Comparison of ENCODE assay signal across 13 cellular contexts in the genomic region with DNA sequence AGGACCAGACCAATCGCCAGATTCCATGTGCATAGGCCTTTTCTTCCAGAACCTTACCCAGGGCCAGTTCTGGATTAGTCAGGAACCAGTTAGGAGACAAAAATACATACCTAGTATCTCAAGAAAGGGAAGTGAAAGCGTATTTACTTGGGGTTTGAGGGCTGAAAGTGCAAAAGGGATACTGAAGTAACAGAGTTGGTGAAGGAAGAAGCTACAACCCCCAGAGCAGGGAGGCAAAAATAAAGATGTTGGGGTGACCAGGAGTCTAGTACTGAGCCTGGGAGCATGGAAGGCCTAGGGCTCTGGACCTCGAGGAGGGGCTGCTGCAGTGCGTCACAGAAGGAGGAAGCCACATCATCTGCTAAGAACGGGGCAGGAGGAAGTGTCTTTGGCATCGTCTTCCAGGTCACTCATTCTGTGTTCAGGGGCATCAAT. TPM values are rescaled to one million over a fixed set of nuclear protein-coding genes. Genes with fewer than 3 reads are reported as not detected.
DNase-seq lines count a peak whose midpoint lies in the region; ATAC-seq, FAIRE-seq and TF ChIP-seq lines count a peak whose summit lies in the region.
"Had no signal": no experiment of that assay in that cellular context is flagged by ENCODE, and none has a peak within 500 bp of the region (broad histone marks: within the 10 kb centered on the region; RNA-seq: fewer than 3 reads in every experiment).

No MANE protein-coding gene starts in this region.

- CTCF ChIA-PET in GM12878 (lab: Yijun Ruan, JAX), result interaction anchor here (0.6 to 1.2 kb wide), 3 partner anchors 16 to 35 kb away, joined by 3 to 4 read pairs (median 3); no protein-coding TSS in a partner anchor

- H3K9me3 ChIP-seq in GM12878 (replicated peaks; ENCODE audit: control insufficient read depth, insufficient read depth, low read length), result no peaks in the 10 kb centered on the region

- H3K4me3 ChIP-seq in GM12878, result 0 out of 2 replicates have a peak overlapping the region, but pooled peaks have one; percentile 11

- no peak for TF ChIP-seq RAD21 in GM12878 (IDR thresholded peaks at IDR 0.05; ENCODE audit: insufficient read depth, low read depth, low read length)

- H3K27me3 ChIP-seq in GM12878 (replicated peaks in 1 of 2; ENCODE audit: control insufficient read depth in 2 of 2, insufficient read depth in 2 of 2, low read length in 1 of 2), result no peaks in the 10 kb centered on the region

- H3K79me2 ChIP-seq in GM12878 (ENCODE audit: control insufficient read depth, insufficient read depth, low read length), result no peaks in the 10 kb centered on the region

- DNase-seq in ELR (ENCODE audit: low read depth) (peak; percentile 32), GM12878 (ENCODE audit: low read depth, low spot score) (peak; percentile 50), NCI-H2196 treated with DMSO at 0.1 percent for 48 hours (lab: John Stamatoyannopoulos, UW; ENCODE audit: unreplicated experiment) (no peak), retina (no peak)
- DNase-seq in stimulated activated CD4-positive, alpha-beta T cell treated with anti-CD3 and anti-CD28 coated beads, Interleukin-1b, Interleukin-23, amount 100 ng/mL, for 48 hours, result no peak
- DNase-seq: aorta, NCI-H2171 had no signal

- TF ChIP-seq CTCF in GM12878 (IDR thresholded peaks at IDR 0.05 in 2 of 3, conservative IDR thresholded peaks at IDR 0.05 in 1 of 3; ENCODE audit: control insufficient read depth in 2 of 3, extremely low read depth in 1 of 3, insufficient read depth in 1 of 3, low read depth in 3 of 3, low read length in 3 of 3), result no peak

- WGBS in GM12878 (ENCODE audit: insufficient coverage, insufficient replicate concordance, low lambda C conversion rate, missing lambda C conversion rate), result 3% methylated on average over 6 of the region's 6 CpGs

- in situ Hi-C loops in GM12878 (cut with MboI), result no loop called here

- H3K9ac ChIP-seq in GM12878 (ENCODE audit: control insufficient read depth, insufficient read depth, low read length), result peak overlapping the region; percentile 8; the same call in 1 of the 2 replicates

- peak overlapping the region; percentile 73 for H3K27ac ChIP-seq in GM12878 (ENCODE audit: control insufficient read depth, insufficient read depth)

- intact Hi-C loops in GM12878 (cut with micrococcal nuclease; ENCODE audit: unreplicated experiment), result no loop called here

- peak overlapping the region; percentile 78 for H3K4me2 ChIP-seq in GM12878 (ENCODE audit: control insufficient read depth, insufficient read depth)

- no TSS peak for BruUV-seq in GM12878 (replicated peaks; lab: Mats Ljungman, UMichigan)

- TF ChIP-seq EP300 in GM12878 (IDR thresholded peaks at IDR 0.05; ENCODE audit: borderline replicate concordance in 1 of 2, control insufficient read depth in 1 of 2, low read depth in 2 of 2, low read length in 2 of 2), result 0 out of 4 replicates have a peak, but pooled peaks of 1 of the 2 experiments have one; percentile 33

- H3K36me3 ChIP-seq in GM12878 (ENCODE audit: control insufficient read depth in 2 of 2, insufficient read depth in 2 of 2, low read length in 1 of 2), result no peaks in the 10 kb centered on the region

- RAD21 ChIA-PET in GM12878 (lab: Charles Lee; ENCODE audit: unreplicated experiment), result no interaction called here

- POLR2A ChIA-PET in GM12878 (lab: Charles Lee), result no interaction called here

- H2AFZ ChIP-seq in GM12878 (ENCODE audit: control insufficient read depth, low read depth, low read length), result peak overlapping the region; percentile 29; the same call in 1 of the 2 replicates

- SMC1A ChIA-PET in GM12878 (lab: Charles Lee; ENCODE audit: uncharacterized antibody, unreplicated experiment), result interaction anchor here (1.0 to 1.8 kb wide), 2 partner anchors 11 to 209 kb away, joined by 5 read pairs; no protein-coding TSS in a partner anchor

- peaks cover 21% of the 10 kb centered on the region for H3K4me1 ChIP-seq in GM12878 (ENCODE audit: control insufficient read depth, insufficient read depth, low read length)

- no peak for TF ChIP-seq POLR2A in GM12878 (IDR thresholded peaks at IDR 0.05; ENCODE audit: low read depth, low read length)

- FAIRE-seq in GM12878 (lab: Jason Lieb, UNC), result peak; percentile 73

- H4K20me1 ChIP-seq in GM12878 (ENCODE audit: control insufficient read depth, insufficient read depth), result no peaks in the 10 kb centered on the region

- ATAC-seq in GM19438 (IDR thresholded peaks at IDR 0.05; ENCODE audit: low read depth, unreplicated experiment) (peak; percentile 75), HG03571 (IDR thresholded peaks at IDR 0.05; ENCODE audit: unreplicated experiment) (peak; percentile 71), GM12878 (peak; percentile 94), GM21737 (IDR thresholded peaks at IDR 0.05; ENCODE audit: unreplicated experiment) (no peak)

RNA-seq across cellular contexts. Expression of a gene that starts 38.3 kb away (rescaled TPM):
- not detected in 2 replicates for total RNA-seq in GM12878 (2013; cell fraction: nucleolus; rRNA removed)
- total RNA-seq in GM12878 (2014; rRNA removed), result not detected in 2 replicates
- not detected in 2 replicates for total RNA-seq in GM12878 (2014; rRNA removed; fragmentation: Illumina TruSeq; extraction: Trizol)
- not detected in 2 replicates for total RNA-seq in GM12878 (2021)
- not detected for polyA plus RNA-seq in GM12878 (2011; ENCODE audit: low read depth)
- polyA plus RNA-seq in GM12878 (2011; rRNA removed), result 0.07 TPM in 1 of 2 replicates, not detected in the other
- polyA plus RNA-seq in GM12878 (2011; cell fraction: cytosol; rRNA removed), result 0.03 and 0.05 TPM in 2 replicates
- 0.07 TPM in 1 of 2 replicates, not detected in the other for polyA plus RNA-seq in GM12878 (2011; cell fraction: nucleus; rRNA removed)
- 0.08 TPM in 1 of 2 replicates, not detected in the other for polyA plus RNA-seq in GM12878 (2012)
- polyA plus RNA-seq in GM12878 (2014; fragmentation: Illumina TruSeq; extraction: Trizol), result 0.01 TPM in 1 of 2 replicates, not detected in the other
- not detected for polyA plus RNA-seq in GM12878 (2014; fragmentation: Nextera tagmentation; extraction: Ambion mirVana)
- not detected in 2 replicates for polyA plus RNA-seq in GM12878 (2014; rRNA removed)
- not detected for polyA plus RNA-seq in GM12878 (2016; fragmentation: Nextera tagmentation; extraction: Ambion mirVana)
- polyA minus RNA-seq in GM12878 (2011; rRNA and poly(A)+ RNA removed), result 0.15 TPM in 1 of 2 replicates, not detected in the other
- not detected in 2 replicates for polyA minus RNA-seq in GM12878 (2011; cell fraction: cytosol; rRNA and poly(A)+ RNA removed)
- polyA minus RNA-seq in GM12878 (2011; cell fraction: nucleus; rRNA and poly(A)+ RNA removed), result not detected in 2 replicates
- total RNA-seq: kidney epithelial cell had no signal
- polyA plus RNA-seq: aorta, esophagus had no signal

RNA-seq across cellular contexts. Expression of a gene that starts 38.9 kb away (rescaled TPM):
- total RNA-seq in GM12878 (2013; cell fraction: nucleolus; rRNA removed), result not detected in 2 replicates
- total RNA-seq in GM12878 (2014; rRNA removed), result not detected in 2 replicates
- total RNA-seq in GM12878 (2014; rRNA removed; fragmentation: Illumina TruSeq; extraction: Trizol), result not detected in 2 replicates
- total RNA-seq in GM12878 (2021), result not detected in 2 replicates
- not detected for polyA plus RNA-seq in GM12878 (2011; ENCODE audit: low read depth)
- not detected in 2 replicates for polyA plus RNA-seq in GM12878 (2011; rRNA removed)
- not detected in 2 replicates for polyA plus RNA-seq in GM12878 (2011; cell fraction: cytosol; rRNA removed)
- not detected in 2 replicates for polyA plus RNA-seq in GM12878 (2011; cell fraction: nucleus; rRNA removed)
- polyA plus RNA-seq in GM12878 (2012), result not detected in 2 replicates
- polyA plus RNA-seq in GM12878 (2014; fragmentation: Illumina TruSeq; extraction: Trizol), result not detected in 2 replicates
- not detected for polyA plus RNA-seq in GM12878 (2014; fragmentation: Nextera tagmentation; extraction: Ambion mirVana)
- polyA plus RNA-seq in GM12878 (2014; rRNA removed), result not detected in 2 replicates
- polyA plus RNA-seq in GM12878 (2016; fragmentation: Nextera tagmentation; extraction: Ambion mirVana), result not detected
- not detected in 2 replicates for polyA minus RNA-seq in GM12878 (2011; rRNA and poly(A)+ RNA removed)
- polyA minus RNA-seq in GM12878 (2011; cell fraction: cytosol; rRNA and poly(A)+ RNA removed), result not detected in 2 replicates
- polyA minus RNA-seq in GM12878 (2011; cell fraction: nucleus; rRNA and poly(A)+ RNA removed), result not detected in 2 replicates
- total RNA-seq: aorta; kidney epithelial cell; T-helper 2 cell treated with Interferon-gamma antibody and Interleukin-4, amounts not matched to agents 100 ng/mL and 5 ng/mL, for 36 hours had no signal
- polyA plus RNA-seq: aorta, esophagus had no signal

RNA-seq across cellular contexts. Expression of a gene that starts 40.6 kb away (rescaled TPM):
- 217 and 245 TPM in 2 replicates for total RNA-seq in GM12878 (2013; cell fraction: nucleolus; rRNA removed)
- total RNA-seq in GM12878 (2014; rRNA removed) (379 and 459 TPM in 2 replicates), GM12878 (2014; rRNA removed; fragmentation: Illumina TruSeq; extraction: Trizol) (128 and 137 TPM in 2 replicates), GM12878 (2021) (617 and 643 TPM in 2 replicates)
- polyA plus RNA-seq in GM12878 (2011; ENCODE audit: low read depth), result 75.8 TPM
- polyA plus RNA-seq in GM12878 (2011; rRNA removed) (22.1 and 56.9 TPM in 2 replicates), GM12878 (2014; fragmentation: Illumina TruSeq; extraction: Trizol) (52.0 and 174 TPM in 2 replicates), GM12878 (2014; fragmentation: Nextera tagmentation; extraction: Ambion mirVana) (10 to 100 TPM in 1 of 2 experiments, 1 to 10 TPM in 1; 5.1 to 30.6 TPM), GM12878 (2014; rRNA removed) (168 and 269 TPM in 2 replicates), GM12878 (2016; fragmentation: Nextera tagmentation; extraction: Ambion mirVana) (100 to 1,000 TPM; 344 to 347 TPM)
- 101 and 120 TPM in 2 replicates for polyA plus RNA-seq in GM12878 (2011; cell fraction: cytosol; rRNA removed)
- 466 and 752 TPM in 2 replicates for polyA plus RNA-seq in GM12878 (2011; cell fraction: nucleus; rRNA removed)
- 167 and 174 TPM in 2 replicates for polyA plus RNA-seq in GM12878 (2012)
- 385 and 416 TPM in 2 replicates for polyA minus RNA-seq in GM12878 (2011; rRNA and poly(A)+ RNA removed)
- polyA minus RNA-seq in GM12878 (2011; cell fraction: cytosol; rRNA and poly(A)+ RNA removed), result 382 and 413 TPM in 2 replicates
- 154 and 358 TPM in 2 replicates for polyA minus RNA-seq in GM12878 (2011; cell fraction: nucleus; rRNA and poly(A)+ RNA removed)

RNA-seq across cellular contexts. Expression of a gene that starts 45.2 kb away (rescaled TPM):
- 11.7 and 14.3 TPM in 2 replicates for total RNA-seq in GM12878 (2013; cell fraction: nucleolus; rRNA removed)
- total RNA-seq in GM12878 (2014; rRNA removed) (13.1 and 16.0 TPM in 2 replicates), GM12878 (2014; rRNA removed; fragmentation: Illumina TruSeq; extraction: Trizol) (26.7 and 27.1 TPM in 2 replicates), GM12878 (2021) (58.5 and 59.3 TPM in 2 replicates)
- 18.8 TPM for polyA plus RNA-seq in GM12878 (2011; ENCODE audit: low read depth)
- polyA plus RNA-seq in GM12878 (2011; rRNA removed) (15.3 and 23.3 TPM in 2 replicates), GM12878 (2014; fragmentation: Illumina TruSeq; extraction: Trizol) (63.8 and 83.3 TPM in 2 replicates), GM12878 (2014; fragmentation: Nextera tagmentation; extraction: Ambion mirVana) (1 to 10 TPM in 1 of 2 experiments, under 1 TPM in 1; 0.76 to 1.9 TPM), GM12878 (2014; rRNA removed) (63.9 TPM in 2 replicates), GM12878 (2016; fragmentation: Nextera tagmentation; extraction: Ambion mirVana) (100 to 1,000 TPM in 1 of 2 experiments, 10 to 100 TPM in 1; 89.5 to 100 TPM)
- 29.0 and 36.8 TPM in 2 replicates for polyA plus RNA-seq in GM12878 (2011; cell fraction: cytosol; rRNA removed)
- 49.6 and 51.9 TPM in 2 replicates for polyA plus RNA-seq in GM12878 (2011; cell fraction: nucleus; rRNA removed)
- 48.6 and 64.1 TPM in 2 replicates for polyA plus RNA-seq in GM12878 (2012)
- 12.9 and 24.7 TPM in 2 replicates for polyA minus RNA-seq in GM12878 (2011; rRNA and poly(A)+ RNA removed)
- 14.8 and 18.7 TPM in 2 replicates for polyA minus RNA-seq in GM12878 (2011; cell fraction: cytosol; rRNA and poly(A)+ RNA removed)
- 12.0 and 16.9 TPM in 2 replicates for polyA minus RNA-seq in GM12878 (2011; cell fraction: nucleus; rRNA and poly(A)+ RNA removed)

Comparison
In these comparisons a context has a peak if more than half of its experiments do, and no peak if none do; other contexts are left out.
1. DNase-seq: peak in ELR (single experiment) and GM12878 (single experiment); none in NCI-H2196 treated with DMSO at 0.1 percent for 48 hours (single experiment), retina (single experiment) and stimulated activated CD4-positive, alpha-beta T cell treated with anti-CD3 and anti-CD28 coated beads, Interleukin-1b, Interleukin-23, amount 100 ng/mL, for 48 hours (single experiment).